9 cellular contexts compared by ENCODE assay signal in genomic region chr17:81471804-81472456, GRCh38. TPM values are rescaled to one million over a fixed set of nuclear protein-coding genes. Genes with fewer than 3 reads are reported as not detected.
DNase-seq lines count a peak whose midpoint lies in the region; ATAC-seq and TF ChIP-seq lines count a peak whose summit lies in the region.
"Had no signal": no experiment of that assay in that cellular context is flagged by ENCODE, and none has a peak within 500 bp of the region (broad histone marks: within the 10 kb centered on the region; RNA-seq: fewer than 3 reads in every experiment).

No MANE protein-coding gene starts in this region.

- intact Hi-C loops in dorsolateral prefrontal cortex (cut with DNase I): no loop called here

- H3K9me3 ChIP-seq in muscle layer of colon (ENCODE audit: low read length): no peaks in the 10 kb centered on the region

- peaks cover 4% of the 10 kb centered on the region for H3K4me1 ChIP-seq in muscle layer of colon (ENCODE audit: insufficient read depth, low read length)
- H3K4me1 ChIP-seq: foreskin keratinocyte had no signal

- peak in 50 of 56 donors; percentile 14 to 64 (median 42) for TF ChIP-seq CTCF in dorsolateral prefrontal cortex (IDR thresholded peaks at IDR 0.05 in 54 of 56, conservative IDR thresholded peaks at IDR 0.05 in 2 of 56; ENCODE audit: low read depth in 1 of 56, partially characterized antibody in 56 of 56)

- peak overlapping the region in 54 of 59 donors; percentile 10 to 54 (median 42) for H3K4me3 ChIP-seq in dorsolateral prefrontal cortex
- H3K4me3 ChIP-seq in muscle layer of colon (ENCODE audit: low read depth in 1 of 2, low read length in 2 of 2): peak overlapping the region; percentile 37 to 49

- H3K27me3 ChIP-seq in dorsolateral prefrontal cortex (no peaks in the 10 kb centered on the region), muscle layer of colon (ENCODE audit: control insufficient read depth in 1 of 2, insufficient read depth in 2 of 2, low read length in 2 of 2) (no peaks in the 10 kb centered on the region)

- ATAC-seq in GM21528 (IDR thresholded peaks at IDR 0.05; ENCODE audit: low FRiP score, unreplicated experiment): no peak

- DNase-seq in ELR (ENCODE audit: low read depth) (peak; percentile 62), NCI-H2029 (lab: John Stamatoyannopoulos, UW) (peak; percentile 64), dorsolateral prefrontal cortex (peak; percentile 56 to 88 (median 83)), SIG-M5 treated with dmso at 0.1 percent for 504 hours (lab: John Stamatoyannopoulos, UW; ENCODE audit: unreplicated experiment) (no peak), OCI-M1 (lab: John Stamatoyannopoulos, UW) (no peak), CD1c-positive myeloid dendritic cell (ENCODE audit: extremely low spot score) (no peak)

- H3K27ac ChIP-seq in dorsolateral prefrontal cortex (peak overlapping the region in 32 of 59 donors; percentile 7 to 80 (median 64)), muscle layer of colon (ENCODE audit: low read depth, low read length) (no peak overlapping the region)
- H3K27ac ChIP-seq: foreskin keratinocyte had no signal

- no peak overlapping the region for H3K9ac ChIP-seq in muscle layer of colon (ENCODE audit: low read length)

- no peaks in the 10 kb centered on the region for H3K36me3 ChIP-seq in muscle layer of colon (ENCODE audit: insufficient read depth, low read length)

RNA-seq across cellular contexts. Expression of gene ACTG1, which starts 40.7 kb away (rescaled TPM):
- 1,000 to 10,000 TPM in 85 of 120 experiments, 100 to 1,000 TPM in 35; 558 to 1,589 (median 1,117) TPM for total RNA-seq in dorsolateral prefrontal cortex

RNA-seq across cellular contexts. Expression of gene FSCN2, which starts 56.2 kb away (rescaled TPM):
- total RNA-seq in dorsolateral prefrontal cortex: 1 to 10 TPM in 111 of 120 experiments, under 1 TPM in 9; 0.52 to 5.1 (median 2.0) TPM
- total RNA-seq: foreskin keratinocyte had no signal

Comparison
In these comparisons a context has a peak if more than half of its experiments do, and no peak if none do; other contexts are left out.
1. DNase-seq: peak in ELR (single experiment), NCI-H2029 (single experiment) and dorsolateral prefrontal cortex (10 of 10); none in SIG-M5 treated with dmso at 0.1 percent for 504 hours (single experiment), OCI-M1 (single experiment) and CD1c-positive myeloid dendritic cell (single experiment).